ENCODE assay signal across 16 cellular contexts in genomic region chr4:15327311-15328298, GRCh38.
DNase-seq lines count a peak whose midpoint lies in the region; ATAC-seq, FAIRE-seq and TF ChIP-seq lines count a peak whose summit lies in the region.
"Had no signal": no experiment of that assay in that cellular context is flagged by ENCODE, and none has a peak within 500 bp of the region (broad histone marks: within the 10 kb centered on the region; RNA-seq: fewer than 3 reads in every experiment).

No MANE protein-coding gene starts in this region.

- intact Hi-C loops in left lung (cut with DNase I) (no loop called here), psoas muscle (cut with DNase I) (no loop called here)

- no peaks in the 10 kb centered on the region for H3K27me3 ChIP-seq in left lung
- no peaks in the 10 kb centered on the region for H3K27me3 ChIP-seq in psoas muscle (ENCODE audit: insufficient read depth in 3 of 3, low read length in 2 of 3)
- H3K27me3 ChIP-seq: breast epithelium had no signal

- H3K27ac ChIP-seq in left lung: no peak overlapping the region
- peak overlapping the region; percentile 51 for H3K27ac ChIP-seq in urinary bladder (ENCODE audit: low read depth)
- H3K27ac ChIP-seq in psoas muscle: no peak overlapping the region
- H3K27ac ChIP-seq: breast epithelium had no signal

- POLR2A ChIA-PET in activated CD4-positive, alpha-beta T cell treated with anti-CD3 and anti-CD28 coated beads, Interleukin-2, amount 10 ng/mL, durations not matched to agents 7 days and 5 days (lab: Charles Lee): interaction anchor here (0.6 kb wide), 1 partner anchor 395 kb away, joined by 3 read pairs; no protein-coding TSS in a partner anchor

- H3K36me3 Mint-ChIP-seq in HFFc6 (ENCODE audit: low read depth): no peaks in the 10 kb centered on the region
- no peaks in the 10 kb centered on the region for H3K36me3 Mint-ChIP-seq in activated CD4-positive, alpha-beta T cell treated with anti-CD3 and anti-CD28 coated beads, Interleukin-2, amount 10 ng/mL, durations not matched to agents 7 days and 5 days (ENCODE audit: low read depth)
- no peaks in the 10 kb centered on the region for H3K36me3 Mint-ChIP-seq in activated T-cell treated with anti-CD3 and anti-CD28 coated beads, Interleukin-2, amount 50 U/mL, for 4 hours (ENCODE audit: insufficient read depth)
- H3K36me3 Mint-ChIP-seq: naive thymus-derived CD8-positive, alpha-beta T cell; T-cell had no signal

- no peaks in the 10 kb centered on the region for H3K9me3 Mint-ChIP-seq in HFFc6
- peaks cover 3% of the 10 kb centered on the region for H3K9me3 Mint-ChIP-seq in activated CD4-positive, alpha-beta T cell treated with anti-CD3 and anti-CD28 coated beads, Interleukin-2, amount 10 ng/mL, durations not matched to agents 7 days and 5 days
- no peaks in the 10 kb centered on the region for H3K9me3 Mint-ChIP-seq in activated T-cell treated with anti-CD3 and anti-CD28 coated beads, Interleukin-2, amount 50 U/mL, for 4 hours
- H3K9me3 Mint-ChIP-seq: GM23338; naive thymus-derived CD8-positive, alpha-beta T cell; T-cell had no signal

- ATAC-seq in left lung: peak; percentile 31
- ATAC-seq in psoas muscle: no peak
- no peak for ATAC-seq in activated T-cell treated with anti-CD3 and anti-CD28 coated beads, Interleukin-2, amount 50 U/mL, for 4 hours
- ATAC-seq: GM23338; naive thymus-derived CD8-positive, alpha-beta T cell; T-cell had no signal

- H3K27ac Mint-ChIP-seq in HFFc6: peak overlapping the region; percentile 37; the same call in 1 of the 2 replicates
- no peak overlapping the region for H3K27ac Mint-ChIP-seq in activated CD4-positive, alpha-beta T cell treated with anti-CD3 and anti-CD28 coated beads, Interleukin-2, amount 10 ng/mL, durations not matched to agents 7 days and 5 days
- H3K27ac Mint-ChIP-seq: GM23338; naive thymus-derived CD8-positive, alpha-beta T cell; T-cell had no signal

- H3K4me1 ChIP-seq in left lung (no peaks in the 10 kb centered on the region), urinary bladder (ENCODE audit: insufficient read depth) (no peaks in the 10 kb centered on the region), psoas muscle (no peaks in the 10 kb centered on the region)
- H3K4me1 ChIP-seq: breast epithelium had no signal

- no peaks in the 10 kb centered on the region for H3K36me3 ChIP-seq in left lung
- no peaks in the 10 kb centered on the region for H3K36me3 ChIP-seq in urinary bladder (ENCODE audit: insufficient read depth)
- no peaks in the 10 kb centered on the region for H3K36me3 ChIP-seq in psoas muscle (ENCODE audit: insufficient read depth in 1 of 2, low read depth in 1 of 2)
- H3K36me3 ChIP-seq: breast epithelium had no signal

- FAIRE-seq in endometrium (lab: Jason Lieb, UNC): peak; percentile 63
- FAIRE-seq: keratinocyte had no signal

- H3K4me3 ChIP-seq in left lung (no peak overlapping the region), urinary bladder (ENCODE audit: low read depth, low read length) (no peak overlapping the region), psoas muscle (no peak overlapping the region)
- H3K4me3 ChIP-seq: breast epithelium, GM23338, skin epidermis had no signal

- DNase-seq in HFFc6 (peak; percentile 84), left lung (no peak), cerebellar nuclear complex (lab: John Stamatoyannopoulos, UW) (no peak), psoas muscle (no peak)
- DNase-seq in activated CD4-positive, alpha-beta T cell treated with anti-CD3 and anti-CD28 coated beads, Interleukin-2, amount 10 ng/mL, durations not matched to agents 7 days and 5 days: no peak
- DNase-seq in activated T-cell treated with anti-CD3 and anti-CD28 coated beads, Interleukin-2, amount 50 U/mL, for 4 hours: no peak
- DNase-seq: activated effector memory CD4-positive, alpha-beta T cell treated with Interleukin-2 at 50 U/mL for 16 hours; erythroblast; naive thymus-derived CD8-positive, alpha-beta T cell; T-cell had no signal

- H3K9me3 ChIP-seq in left lung (no peaks in the 10 kb centered on the region), psoas muscle (no peaks in the 10 kb centered on the region)
- H3K9me3 ChIP-seq: breast epithelium had no signal

- WGBS in urinary bladder: 45% methylated on average over 7 of the region's 7 CpGs
- 25 to 37% (median 27%) methylated on average over 7 of the region's 7 CpGs for WGBS in psoas muscle, 3 donors

- H3K4me1 Mint-ChIP-seq in HFFc6 (ENCODE audit: low read depth): peaks cover 27% of the 10 kb centered on the region
- H3K4me1 Mint-ChIP-seq in activated CD4-positive, alpha-beta T cell treated with anti-CD3 and anti-CD28 coated beads, Interleukin-2, amount 10 ng/mL, durations not matched to agents 7 days and 5 days: no peaks in the 10 kb centered on the region
- H3K4me1 Mint-ChIP-seq in activated T-cell treated with anti-CD3 and anti-CD28 coated beads, Interleukin-2, amount 50 U/mL, for 4 hours (ENCODE audit: low read depth): peaks cover 6% of the 10 kb centered on the region
- H3K4me1 Mint-ChIP-seq: GM23338 had no signal

- peaks cover 1% of the 10 kb centered on the region for H3K27me3 Mint-ChIP-seq in HFFc6 (ENCODE audit: insufficient read depth)
- peaks cover 2% of the 10 kb centered on the region for H3K27me3 Mint-ChIP-seq in activated CD4-positive, alpha-beta T cell treated with anti-CD3 and anti-CD28 coated beads, Interleukin-2, amount 10 ng/mL, durations not matched to agents 7 days and 5 days
- H3K27me3 Mint-ChIP-seq in activated T-cell treated with anti-CD3 and anti-CD28 coated beads, Interleukin-2, amount 50 U/mL, for 4 hours (ENCODE audit: low read depth): no peaks in the 10 kb centered on the region

- peak overlapping the region; percentile 63 for H3K4me3 Mint-ChIP-seq in HFFc6
- H3K4me3 Mint-ChIP-seq in activated CD4-positive, alpha-beta T cell treated with anti-CD3 and anti-CD28 coated beads, Interleukin-2, amount 10 ng/mL, durations not matched to agents 7 days and 5 days: no peak overlapping the region
- H3K4me3 Mint-ChIP-seq in activated T-cell treated with anti-CD3 and anti-CD28 coated beads, Interleukin-2, amount 50 U/mL, for 4 hours: no peak overlapping the region
- H3K4me3 Mint-ChIP-seq: GM23338; naive thymus-derived CD8-positive, alpha-beta T cell; T-cell had no signal

- CTCF ChIA-PET in activated CD4-positive, alpha-beta T cell treated with anti-CD3 and anti-CD28 coated beads, Interleukin-2, amount 10 ng/mL, durations not matched to agents 7 days and 5 days (lab: Charles Lee): interaction anchor here (1.0 kb wide), 1 partner anchor 29 kb away, joined by 3 read pairs; no protein-coding TSS in a partner anchor

- peak; percentile 40; the same call in 1 of the 2 replicates for TF ChIP-seq CTCF in HFFc6 (IDR thresholded peaks at IDR 0.05)
- TF ChIP-seq CTCF in left lung (IDR thresholded peaks at IDR 0.05): no peak
- TF ChIP-seq CTCF in psoas muscle (IDR thresholded peaks at IDR 0.05): no peak
